ENCODE assay signal across 11 cellular contexts in genomic region chr3:195620476-195620875, GRCh38. TPM values are rescaled to one million over a fixed set of nuclear protein-coding genes. Genes with fewer than 3 reads are reported as not detected.
A peak's percentile ranks its signal among the peaks of the same experiment; 100 is the strongest.
DNase-seq lines count a peak whose midpoint lies in the region; ATAC-seq and TF ChIP-seq lines count a peak whose summit lies in the region.
"Not testable (repeated sequence)": the region's sequence is repeated elsewhere in the genome, so short reads cannot be mapped to it uniquely, and the experiment has no call there.
"Had no signal": no experiment of that assay in that cellular context is flagged by ENCODE, and none has a peak within 500 bp of the region (broad histone marks: within the 10 kb centered on the region; RNA-seq: fewer than 3 reads in every experiment).

No MANE protein-coding gene starts in this region.

- H3K27ac Mint-ChIP-seq in activated CD8-positive, alpha-beta memory T cell treated with anti-CD3 and anti-CD28 coated beads, Interleukin-2, amount 10 ng/mL, durations not matched to agents 7 days and 5 days = not testable (repeated sequence)
- peak overlapping the region; percentile 19 for H3K27ac Mint-ChIP-seq in activated naive CD8-positive, alpha-beta T cell

- peaks cover 16% of the 10 kb centered on the region for H3K4me1 Mint-ChIP-seq in activated CD8-positive, alpha-beta memory T cell treated with anti-CD3 and anti-CD28 coated beads, Interleukin-2, amount 10 ng/mL, durations not matched to agents 7 days and 5 days
- not testable (repeated sequence) for H3K4me1 Mint-ChIP-seq in activated naive CD8-positive, alpha-beta T cell (ENCODE audit: low read depth)

- H3F3A ChIP-seq in SU-DHL-6 (ENCODE audit: insufficient read depth) = not testable (repeated sequence)

- not testable (repeated sequence) for H3K9me3 ChIP-seq in SU-DHL-6 (ENCODE audit: insufficient read depth, low read length)

- intact Hi-C loops in cardiac septum (cut with DNase I) = loop anchor here (10.0 kb wide), 1 partner anchor 124 kb away; no protein-coding TSS in a partner anchor
- intact Hi-C loops in posterior vena cava (cut with DNase I) = not testable (repeated sequence)

- H3K9me3 Mint-ChIP-seq in activated CD8-positive, alpha-beta memory T cell treated with anti-CD3 and anti-CD28 coated beads, Interleukin-2, amount 10 ng/mL, durations not matched to agents 7 days and 5 days (ENCODE audit: low read depth); activated naive CD8-positive, alpha-beta T cell (ENCODE audit: low read depth): not testable (repeated sequence)

- not testable (repeated sequence) for ATAC-seq in activated CD8-positive, alpha-beta memory T cell treated with anti-CD3 and anti-CD28 coated beads, Interleukin-2, amount 10 ng/mL, durations not matched to agents 7 days and 5 days

- CTCF ChIA-PET in activated CD8-positive, alpha-beta memory T cell treated with anti-CD3 and anti-CD28 coated beads, Interleukin-2, amount 10 ng/mL, durations not matched to agents 7 days and 5 days (lab: Charles Lee) = not testable (repeated sequence)

- not testable (repeated sequence) for H3K27me3 ChIP-seq in H7 (ENCODE audit: control insufficient read depth, insufficient read depth, low read length); SU-DHL-6 (ENCODE audit: low read length)

- H3K9ac ChIP-seq in SU-DHL-6 (ENCODE audit: low read length) = not testable (repeated sequence)

- not testable (repeated sequence) for H3K4me3 Mint-ChIP-seq in activated CD8-positive, alpha-beta memory T cell treated with anti-CD3 and anti-CD28 coated beads, Interleukin-2, amount 10 ng/mL, durations not matched to agents 7 days and 5 days; activated naive CD8-positive, alpha-beta T cell

- DNase-seq in H7 (peak; percentile 8), cardiac septum (ENCODE audit: low spot score) (peak; percentile 70), mesenteric fat pad (ENCODE audit: low spot score) (peak; percentile 77), posterior vena cava (ENCODE audit: low spot score) (peak; percentile 41)
- peak; percentile 26 for DNase-seq in activated CD8-positive, alpha-beta memory T cell treated with anti-CD3 and anti-CD28 coated beads, Interleukin-2, amount 10 ng/mL, durations not matched to agents 7 days and 5 days

- TF ChIP-seq CTCF in SU-DHL-6 (IDR thresholded peaks at IDR 0.05; ENCODE audit: insufficient read depth, low read length, poor library complexity, severe bottlenecking) = not testable (repeated sequence)

- H3K36me3 ChIP-seq in H7 (replicated peaks; ENCODE audit: control insufficient read depth, insufficient read depth, low read length); SU-DHL-6 (ENCODE audit: low read length): not testable (repeated sequence)

- H3K27me3 Mint-ChIP-seq in activated CD8-positive, alpha-beta memory T cell treated with anti-CD3 and anti-CD28 coated beads, Interleukin-2, amount 10 ng/mL, durations not matched to agents 7 days and 5 days; activated naive CD8-positive, alpha-beta T cell: not testable (repeated sequence)

- not testable (repeated sequence) for H3K4me3 ChIP-seq in H7 (ENCODE audit: insufficient read depth, low read depth, low read length); SU-DHL-6 (ENCODE audit: insufficient read depth, low read length, poor library complexity, severe bottlenecking)

- H3K79me2 ChIP-seq in SU-DHL-6 (ENCODE audit: insufficient read depth, low read length) = not testable (repeated sequence)

- H3K9me2 ChIP-seq in SU-DHL-6 (replicated peaks; ENCODE audit: insufficient read depth, low read length) = not testable (repeated sequence)

- peak overlapping the region; percentile 25 for H3K4me2 ChIP-seq in SU-DHL-6 (ENCODE audit: low read depth, low read length, poor library complexity, severe bottlenecking)

- H2AFZ ChIP-seq in SU-DHL-6 (ENCODE audit: low read depth, low read length, severe bottlenecking) = not testable (repeated sequence)

- not testable (repeated sequence) for H4K20me1 ChIP-seq in SU-DHL-6 (ENCODE audit: low read depth, low read length)

- H3K27ac ChIP-seq in SU-DHL-6 (ENCODE audit: low read depth, low read length) = not testable (repeated sequence)

- not testable (repeated sequence) for H3K36me3 Mint-ChIP-seq in activated CD8-positive, alpha-beta memory T cell treated with anti-CD3 and anti-CD28 coated beads, Interleukin-2, amount 10 ng/mL, durations not matched to agents 7 days and 5 days; activated naive CD8-positive, alpha-beta T cell

RNA-seq across cellular contexts. Expression of gene APOD, which starts 36.7 kb away (rescaled TPM):
- total RNA-seq in H7 (2014; rRNA removed; shearing (Covaris generic)) = not detected in 2 replicates
- 1 to 10 TPM in 1 of 2 experiments, not detected in 1; 9.3 TPM for total RNA-seq in activated CD8-positive, alpha-beta memory T cell treated with anti-CD3 and anti-CD28 coated beads, Interleukin-2, amount 10 ng/mL, durations not matched to agents 7 days and 5 days
- total RNA-seq in cardiac septum (692 TPM), mesenteric fat pad (362 TPM), posterior vena cava (100 to 1,000 TPM; 221 to 388 TPM)
- total RNA-seq: Calu3; CD4-positive, alpha-beta memory T cell; Daoy; GM23338 had no signal

Comparison
In these comparisons a context has a peak if more than half of its experiments do, and no peak if none do; other contexts are left out.
1. DNase-seq: peak in every context shown above with its lines; median percentile 77 in mesenteric fat pad; 70 in cardiac septum; 41 in posterior vena cava; 26 in activated CD8-positive, alpha-beta memory T cell treated with anti-CD3 and anti-CD28 coated beads, Interleukin-2, amount 10 ng/mL, durations not matched to agents 7 days and 5 days; 8 in H7.
2. RNA of gene APOD, which starts 36.7 kb away (total RNA-seq): 692 TPM in cardiac septum (single experiment), 221 to 388 TPM in posterior vena cava and 362 TPM in mesenteric fat pad (single experiment); 9.3 TPM in activated CD8-positive, alpha-beta memory T cell treated with anti-CD3 and anti-CD28 coated beads, Interleukin-2, amount 10 ng/mL, durations not matched to agents 7 days and 5 days and not detected in H7; every median in the first group is over 10 times any median in the second.